In the genomic region with DNA sequence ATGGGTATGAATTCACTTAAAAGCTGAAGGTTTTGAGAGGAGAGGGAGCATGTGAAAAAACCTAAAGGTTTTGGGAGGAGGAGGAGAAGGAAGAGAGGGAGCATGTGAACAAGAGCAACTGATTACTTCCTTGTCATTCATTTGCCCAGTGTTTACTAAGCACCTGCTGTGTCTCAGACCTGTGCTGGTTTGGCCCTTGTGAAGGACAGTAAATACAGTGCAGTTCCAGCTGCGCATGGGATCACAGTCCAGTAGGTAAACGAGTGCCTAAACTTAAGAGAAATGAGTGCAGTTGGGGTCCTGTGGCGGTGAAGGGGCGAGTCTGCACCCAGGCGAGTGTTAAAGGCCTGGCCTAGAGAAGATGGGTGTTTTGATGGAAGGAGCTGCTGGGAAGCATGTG, we compare ENCODE assay signal across 1 cellular context.
TF ChIP-seq lines count a peak whose summit lies in the region.

No MANE protein-coding gene starts in this region.

TF ChIP-seq in H1, 55 proteins besides CTCF, POLR2A, EP300 and RAD21:
- no peak for TF ChIP-seq SP4 (IDR thresholded peaks at IDR 0.05; ENCODE audit: low read length)
- no peak for TF ChIP-seq MAFK (IDR thresholded peaks at IDR 0.05; ENCODE audit: low read depth, low read length)
- TF ChIP-seq, protein P1, sequence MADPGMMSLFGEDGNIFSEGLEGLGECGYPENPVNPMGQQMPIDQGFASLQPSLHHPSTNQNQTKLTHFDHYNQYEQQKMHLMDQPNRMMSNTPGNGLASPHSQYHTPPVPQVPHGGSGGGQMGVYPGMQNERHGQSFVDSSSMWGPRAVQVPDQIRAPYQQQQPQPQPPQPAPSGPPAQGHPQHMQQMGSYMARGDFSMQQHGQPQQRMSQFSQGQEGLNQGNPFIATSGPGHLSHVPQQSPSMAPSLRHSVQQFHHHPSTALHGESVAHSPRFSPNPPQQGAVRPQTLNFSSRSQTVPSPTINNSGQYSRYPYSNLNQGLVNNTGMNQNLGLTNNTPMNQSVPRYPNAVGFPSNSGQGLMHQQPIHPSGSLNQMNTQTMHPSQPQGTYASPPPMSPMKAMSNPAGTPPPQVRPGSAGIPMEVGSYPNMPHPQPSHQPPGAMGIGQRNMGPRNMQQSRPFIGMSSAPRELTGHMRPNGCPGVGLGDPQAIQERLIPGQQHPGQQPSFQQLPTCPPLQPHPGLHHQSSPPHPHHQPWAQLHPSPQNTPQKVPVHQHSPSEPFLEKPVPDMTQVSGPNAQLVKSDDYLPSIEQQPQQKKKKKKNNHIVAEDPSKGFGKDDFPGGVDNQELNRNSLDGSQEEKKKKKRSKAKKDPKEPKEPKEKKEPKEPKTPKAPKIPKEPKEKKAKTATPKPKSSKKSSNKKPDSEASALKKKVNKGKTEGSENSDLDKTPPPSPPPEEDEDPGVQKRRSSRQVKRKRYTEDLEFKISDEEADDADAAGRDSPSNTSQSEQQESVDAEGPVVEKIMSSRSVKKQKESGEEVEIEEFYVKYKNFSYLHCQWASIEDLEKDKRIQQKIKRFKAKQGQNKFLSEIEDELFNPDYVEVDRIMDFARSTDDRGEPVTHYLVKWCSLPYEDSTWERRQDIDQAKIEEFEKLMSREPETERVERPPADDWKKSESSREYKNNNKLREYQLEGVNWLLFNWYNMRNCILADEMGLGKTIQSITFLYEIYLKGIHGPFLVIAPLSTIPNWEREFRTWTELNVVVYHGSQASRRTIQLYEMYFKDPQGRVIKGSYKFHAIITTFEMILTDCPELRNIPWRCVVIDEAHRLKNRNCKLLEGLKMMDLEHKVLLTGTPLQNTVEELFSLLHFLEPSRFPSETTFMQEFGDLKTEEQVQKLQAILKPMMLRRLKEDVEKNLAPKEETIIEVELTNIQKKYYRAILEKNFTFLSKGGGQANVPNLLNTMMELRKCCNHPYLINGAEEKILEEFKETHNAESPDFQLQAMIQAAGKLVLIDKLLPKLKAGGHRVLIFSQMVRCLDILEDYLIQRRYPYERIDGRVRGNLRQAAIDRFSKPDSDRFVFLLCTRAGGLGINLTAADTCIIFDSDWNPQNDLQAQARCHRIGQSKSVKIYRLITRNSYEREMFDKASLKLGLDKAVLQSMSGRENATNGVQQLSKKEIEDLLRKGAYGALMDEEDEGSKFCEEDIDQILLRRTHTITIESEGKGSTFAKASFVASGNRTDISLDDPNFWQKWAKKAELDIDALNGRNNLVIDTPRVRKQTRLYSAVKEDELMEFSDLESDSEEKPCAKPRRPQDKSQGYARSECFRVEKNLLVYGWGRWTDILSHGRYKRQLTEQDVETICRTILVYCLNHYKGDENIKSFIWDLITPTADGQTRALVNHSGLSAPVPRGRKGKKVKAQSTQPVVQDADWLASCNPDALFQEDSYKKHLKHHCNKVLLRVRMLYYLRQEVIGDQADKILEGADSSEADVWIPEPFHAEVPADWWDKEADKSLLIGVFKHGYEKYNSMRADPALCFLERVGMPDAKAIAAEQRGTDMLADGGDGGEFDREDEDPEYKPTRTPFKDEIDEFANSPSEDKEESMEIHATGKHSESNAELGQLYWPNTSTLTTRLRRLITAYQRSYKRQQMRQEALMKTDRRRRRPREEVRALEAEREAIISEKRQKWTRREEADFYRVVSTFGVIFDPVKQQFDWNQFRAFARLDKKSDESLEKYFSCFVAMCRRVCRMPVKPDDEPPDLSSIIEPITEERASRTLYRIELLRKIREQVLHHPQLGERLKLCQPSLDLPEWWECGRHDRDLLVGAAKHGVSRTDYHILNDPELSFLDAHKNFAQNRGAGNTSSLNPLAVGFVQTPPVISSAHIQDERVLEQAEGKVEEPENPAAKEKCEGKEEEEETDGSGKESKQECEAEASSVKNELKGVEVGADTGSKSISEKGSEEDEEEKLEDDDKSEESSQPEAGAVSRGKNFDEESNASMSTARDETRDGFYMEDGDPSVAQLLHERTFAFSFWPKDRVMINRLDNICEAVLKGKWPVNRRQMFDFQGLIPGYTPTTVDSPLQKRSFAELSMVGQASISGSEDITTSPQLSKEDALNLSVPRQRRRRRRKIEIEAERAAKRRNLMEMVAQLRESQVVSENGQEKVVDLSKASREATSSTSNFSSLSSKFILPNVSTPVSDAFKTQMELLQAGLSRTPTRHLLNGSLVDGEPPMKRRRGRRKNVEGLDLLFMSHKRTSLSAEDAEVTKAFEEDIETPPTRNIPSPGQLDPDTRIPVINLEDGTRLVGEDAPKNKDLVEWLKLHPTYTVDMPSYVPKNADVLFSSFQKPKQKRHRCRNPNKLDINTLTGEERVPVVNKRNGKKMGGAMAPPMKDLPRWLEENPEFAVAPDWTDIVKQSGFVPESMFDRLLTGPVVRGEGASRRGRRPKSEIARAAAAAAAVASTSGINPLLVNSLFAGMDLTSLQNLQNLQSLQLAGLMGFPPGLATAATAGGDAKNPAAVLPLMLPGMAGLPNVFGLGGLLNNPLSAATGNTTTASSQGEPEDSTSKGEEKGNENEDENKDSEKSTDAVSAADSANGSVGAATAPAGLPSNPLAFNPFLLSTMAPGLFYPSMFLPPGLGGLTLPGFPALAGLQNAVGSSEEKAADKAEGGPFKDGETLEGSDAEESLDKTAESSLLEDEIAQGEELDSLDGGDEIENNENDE (IDR thresholded peaks at IDR 0.05; ENCODE audit: insufficient replicate concordance, low read length) = no peak
- no peak for TF ChIP-seq SP2 (IDR thresholded peaks at IDR 0.05; ENCODE audit: low read length)
- no peak for TF ChIP-seq HDAC6 (IDR thresholded peaks at IDR 0.05; ENCODE audit: low read depth, low read length)
- no peak for TF ChIP-seq GABPA (IDR thresholded peaks at IDR 0.05; ENCODE audit: borderline replicate concordance, insufficient read depth, low read length)
